In genomic region chr10:52623761-52624160, GRCh38 we compare ENCODE assay signal across 11 cellular contexts.
"Had no signal": no experiment of that assay in that cellular context is flagged by ENCODE, and none has a peak within 500 bp of the region (broad histone marks: within the 10 kb centered on the region; RNA-seq: fewer than 3 reads in every experiment).

No MANE protein-coding gene starts in this region.

- H3K36me3 ChIP-seq: ascending aorta, gastrocnemius medialis, heart right ventricle, neural progenitor cell, spleen had no signal

- H3K9me3 ChIP-seq: ascending aorta, gastrocnemius medialis, heart right ventricle, spleen had no signal

- H2AFZ ChIP-seq: neural progenitor cell had no signal

- H3K27me3 ChIP-seq: ascending aorta, gastrocnemius medialis, heart right ventricle, neural progenitor cell, spleen had no signal

- H3K27ac ChIP-seq: ascending aorta, gastrocnemius medialis, heart right ventricle, neural progenitor cell, spleen had no signal

- H3K4me1 ChIP-seq: ascending aorta, heart right ventricle, neural progenitor cell, spleen had no signal

- H3K4me2 ChIP-seq: neural progenitor cell had no signal

- DNase-seq: activated CD4-positive, alpha-beta T cell treated with anti-CD3 and anti-CD28 coated beads, Interleukin-2, amount 50 U/mL, for 48 hours; activated CD4-positive, CD25-positive, alpha-beta regulatory T cell treated with anti-CD3 and anti-CD28 coated beads, Interleukin-2, amount 50 U/mL, for 72 hours; activated naive CD4-positive, alpha-beta T cell treated with anti-CD3 and anti-CD28 coated beads for 36 hours; activated naive CD8-positive, alpha-beta T cell treated with anti-CD3 and anti-CD28 coated beads, Interleukin-2, amount 50 U/mL, for 24 hours; gastrocnemius medialis; heart right ventricle; naive B cell; spleen; T-helper 2 cell had no signal

- H3K4me3 ChIP-seq: ascending aorta, gastrocnemius medialis, heart right ventricle, neural progenitor cell, spleen had no signal

- H3K9ac ChIP-seq: neural progenitor cell had no signal
